In genomic region chr15:83207622-83208356, GRCh38 we compare ENCODE assay signal across 8 cellular contexts. TPM values are rescaled to one million over a fixed set of nuclear protein-coding genes. Genes with fewer than 3 reads are reported as not detected.
DNase-seq lines count a peak whose midpoint lies in the region; ATAC-seq and TF ChIP-seq lines count a peak whose summit lies in the region.

Gene HDGFL3 (minus strand): TSS chr15:83207823. CDS start chr15:83207414, 409 bp downstream.

- peak within 1 kb of the TSS; percentile 82 to 96 (median 93) for H3K4me3 ChIP-seq in sigmoid colon

- intact Hi-C loops in T-helper 1 cell treated with Interleukin-12 subunit alpha and Interleukin-12 subunit beta and Interleukin-4 antibody, amounts not matched to agents 30 ng/mL and 1 ng/mL, for 36 hours (cut with micrococcal nuclease), result loop anchor here (1.0 to 10.0 kb wide), 6 partner anchors 8 to 663 kb away; partner anchors contain the start of genes BTBD1, C15orf40, RPS17 and WHAMM
- intact Hi-C loops in sigmoid colon (cut with DNase I), result loop anchor here (2.0 to 5.0 kb wide), 3 partner anchors 141 to 360 kb away; partner anchors contain the start of genes BTBD1 and C15orf40

- no peak for TF ChIP-seq POLR2A in sigmoid colon (IDR thresholded peaks at IDR 0.05)

- H3K36me3 ChIP-seq in sigmoid colon, result no peaks in the 10 kb centered on the region

- peaks cover 0 to 43% (median 31%) of the 10 kb centered on the region in 4 donors for H3K4me1 ChIP-seq in sigmoid colon

- H3K9me3 ChIP-seq in sigmoid colon, result no peaks in the 10 kb centered on the region

- peak; percentile 54 for DNase-seq in AG08395 (ENCODE audit: low spot score)
- DNase-seq in HuH-7.5 (ENCODE audit: low spot score), result peak; percentile 56
- DNase-seq in central memory CD4-positive, alpha-beta T cell, result peak; percentile 2
- peak; percentile 80 for DNase-seq in iPS-NIHi7 (ENCODE audit: extremely low spot score)
- DNase-seq in sigmoid colon, result peak; percentile 81

- TF ChIP-seq CTCF in sigmoid colon (IDR thresholded peaks at IDR 0.05), result no peak

- TF ChIP-seq EP300 in sigmoid colon (IDR thresholded peaks at IDR 0.05), result no peak

- peak; percentile 54 for ATAC-seq in GM18511 (IDR thresholded peaks at IDR 0.05; ENCODE audit: unreplicated experiment)
- no peak for ATAC-seq in GM21447 (IDR thresholded peaks at IDR 0.05; ENCODE audit: unreplicated experiment)

- no peaks in the 10 kb centered on the region for H3K27me3 ChIP-seq in sigmoid colon

- H3K27ac ChIP-seq in sigmoid colon, result peak within 1 kb of the TSS; percentile 93 to 98 (median 96)

- WGBS in sigmoid colon, 2 donors, result 1% methylated on average over 99 of the region's 99 CpGs

RNA-seq across cellular contexts. Expression of gene HDGFL3, which starts in this region (rescaled TPM):
- total RNA-seq in T-helper 1 cell treated with Interleukin-12 subunit alpha and Interleukin-12 subunit beta and Interleukin-4 antibody, amounts not matched to agents 30 ng/mL and 1 ng/mL, for 36 hours, result 82.3 and 87.0 TPM in 2 replicates
- total RNA-seq in sigmoid colon, result 10 to 100 TPM; 58.0 to 83.6 (median 66.9) TPM
- polyA plus RNA-seq in sigmoid colon, result 10 to 100 TPM in 2 of 3 donors, 1 to 10 TPM in 1; 2.1 to 13.2 (median 10.0) TPM

Comparison
In these comparisons a context has a peak if more than half of its experiments do, and no peak if none do; other contexts are left out.
1. DNase-seq: peak in every context shown above with its lines; median percentile 81 in sigmoid colon; 80 in iPS-NIHi7; 56 in HuH-7.5; 54 in AG08395; 2 in central memory CD4-positive, alpha-beta T cell.